ENCODE assay signal across 9 cellular contexts in genomic region chr19:17522988-17523872, GRCh38. TPM values are rescaled to one million over a fixed set of nuclear protein-coding genes. Genes with fewer than 3 reads are reported as not detected.
DNase-seq lines count a peak whose midpoint lies in the region; ATAC-seq lines count a peak whose summit lies in the region.
"Had no signal": no experiment of that assay in that cellular context is flagged by ENCODE, and none has a peak within 500 bp of the region (broad histone marks: within the 10 kb centered on the region; RNA-seq: fewer than 3 reads in every experiment).

No MANE protein-coding gene starts in this region.

- H3K4me3 Mint-ChIP-seq in activated naive CD4-positive, alpha-beta T cell treated with anti-CD3 and anti-CD28 coated beads, Interleukin-2, amount 10 ng/mL, durations not matched to agents 7 days and 5 days, result peak overlapping the region; percentile 64
- peak overlapping the region; percentile 65 to 87 (median 78) for H3K4me3 Mint-ChIP-seq in naive thymus-derived CD8-positive, alpha-beta T cell

- peak; percentile 97 for DNase-seq in NOMO-1 treated with dmso at 0.1 percent for 144 hours (lab: John Stamatoyannopoulos, UW; ENCODE audit: unreplicated experiment)
- peak; percentile 84 for DNase-seq in activated naive CD4-positive, alpha-beta T cell treated with anti-CD3 and anti-CD28 coated beads, Interleukin-2, amount 10 ng/mL, durations not matched to agents 7 days and 5 days
- peak in 9 of 10 donors; percentile 7 to 75 (median 54) for DNase-seq in naive thymus-derived CD8-positive, alpha-beta T cell
- no peak for DNase-seq in hepatic stellate cell (ENCODE audit: low spot score)
- no peak for DNase-seq in kidney tubule cell (ENCODE audit: low spot score)
- DNase-seq in HK-2 (ENCODE audit: unreplicated experiment), result no peak

- H3K36me3 Mint-ChIP-seq in activated naive CD4-positive, alpha-beta T cell treated with anti-CD3 and anti-CD28 coated beads, Interleukin-2, amount 10 ng/mL, durations not matched to agents 7 days and 5 days, result peaks cover 20% of the 10 kb centered on the region
- peaks cover 0 to 9% (median 7%) of the 10 kb centered on the region in 3 donors for H3K36me3 Mint-ChIP-seq in naive thymus-derived CD8-positive, alpha-beta T cell

- H3K4me1 Mint-ChIP-seq in activated naive CD4-positive, alpha-beta T cell treated with anti-CD3 and anti-CD28 coated beads, Interleukin-2, amount 10 ng/mL, durations not matched to agents 7 days and 5 days, result peaks cover 40% of the 10 kb centered on the region
- H3K4me1 Mint-ChIP-seq in naive thymus-derived CD8-positive, alpha-beta T cell, result peaks cover 20 to 56% (median 43%) of the 10 kb centered on the region in 4 donors

- POLR2A ChIA-PET in naive thymus-derived CD8-positive, alpha-beta T cell (lab: Charles Lee), result interaction anchor here (0.6 to 6.0 kb wide), 20 partner anchors 11 to 1156 kb away, joined by 3 to 122 read pairs (median 4); partner anchors contain the start of genes JUND, PGLS and SLC27A1

- peak overlapping the region; percentile 98 for H3K27ac Mint-ChIP-seq in activated naive CD4-positive, alpha-beta T cell treated with anti-CD3 and anti-CD28 coated beads, Interleukin-2, amount 10 ng/mL, durations not matched to agents 7 days and 5 days
- peak overlapping the region; percentile 92 to 98 (median 96) for H3K27ac Mint-ChIP-seq in naive thymus-derived CD8-positive, alpha-beta T cell

- CTCF ChIA-PET in activated naive CD4-positive, alpha-beta T cell treated with anti-CD3 and anti-CD28 coated beads, Interleukin-2, amount 10 ng/mL, durations not matched to agents 7 days and 5 days (lab: Charles Lee), result interaction anchor here (1.1 to 2.2 kb wide), 3 partner anchors 12 to 27 kb away, joined by 3 to 8 read pairs (median 6); partner anchors contain the start of gene PGLS

- no peaks in the 10 kb centered on the region for H3K9me3 Mint-ChIP-seq in activated naive CD4-positive, alpha-beta T cell treated with anti-CD3 and anti-CD28 coated beads, Interleukin-2, amount 10 ng/mL, durations not matched to agents 7 days and 5 days
- H3K9me3 Mint-ChIP-seq in naive thymus-derived CD8-positive, alpha-beta T cell, result peaks cover 0 to 3% (median 0%) of the 10 kb centered on the region in 9 donors

- H3K27me3 Mint-ChIP-seq in activated naive CD4-positive, alpha-beta T cell treated with anti-CD3 and anti-CD28 coated beads, Interleukin-2, amount 10 ng/mL, durations not matched to agents 7 days and 5 days, result peaks cover 32% of the 10 kb centered on the region
- no peaks in the 10 kb centered on the region for H3K27me3 Mint-ChIP-seq in naive thymus-derived CD8-positive, alpha-beta T cell

- ATAC-seq in GM18517 (IDR thresholded peaks at IDR 0.05; ENCODE audit: unreplicated experiment) (peak; percentile 77), HG02610 (IDR thresholded peaks at IDR 0.05; ENCODE audit: unreplicated experiment) (peak; percentile 82)
- ATAC-seq in naive thymus-derived CD8-positive, alpha-beta T cell, result peak; percentile 76 to 82
- ATAC-seq: Panc1 had no signal

RNA-seq across cellular contexts. Expression of gene PGLS, which starts 11.8 kb away (rescaled TPM):
- 10 to 100 TPM; 78.8 to 82.6 TPM for total RNA-seq in naive thymus-derived CD8-positive, alpha-beta T cell
- polyA plus RNA-seq in naive thymus-derived CD8-positive, alpha-beta T cell, result 10 to 100 TPM; 68.9 to 73.4 (median 73.0) TPM

RNA-seq across cellular contexts. Expression of gene COLGALT1, which starts 32.2 kb away (rescaled TPM):
- 10 to 100 TPM; 63.8 to 64.6 TPM for total RNA-seq in naive thymus-derived CD8-positive, alpha-beta T cell
- 10 to 100 TPM; 15.6 to 25.8 (median 17.1) TPM for polyA plus RNA-seq in naive thymus-derived CD8-positive, alpha-beta T cell

RNA-seq across cellular contexts. Expression of gene SLC27A1, which starts 52.9 kb away (rescaled TPM):
- total RNA-seq in naive thymus-derived CD8-positive, alpha-beta T cell, result 10 to 100 TPM in 1 of 2 experiments, 1 to 10 TPM in 1; 9.4 to 10.9 TPM
- polyA plus RNA-seq in naive thymus-derived CD8-positive, alpha-beta T cell, result 10 to 100 TPM; 12.5 to 14.6 (median 13.8) TPM

Comparison
In these comparisons a context has a peak if more than half of its experiments do, and no peak if none do; other contexts are left out.
1. DNase-seq: peak in NOMO-1 treated with dmso at 0.1 percent for 144 hours (single experiment), activated naive CD4-positive, alpha-beta T cell treated with anti-CD3 and anti-CD28 coated beads, Interleukin-2, amount 10 ng/mL, durations not matched to agents 7 days and 5 days (single experiment) and naive thymus-derived CD8-positive, alpha-beta T cell (9 of 10); none in hepatic stellate cell (single experiment), kidney tubule cell (single experiment) and HK-2 (single experiment).
2. Peak in every context shown above with its lines, with median percentiles within 50 percentile points of each other: ATAC-seq.